Comparison of ENCODE assay signal across 20 cellular contexts in genomic region chr11:78085972-78086371, GRCh38. TPM values are rescaled to one million over a fixed set of nuclear protein-coding genes. Genes with fewer than 3 reads are reported as not detected.
"Had no signal": no experiment of that assay in that cellular context is flagged by ENCODE, and none has a peak within 500 bp of the region (broad histone marks: within the 10 kb centered on the region; RNA-seq: fewer than 3 reads in every experiment).

No MANE protein-coding gene starts in this region.

- H3K4me3 ChIP-seq: left lung, pancreas, sigmoid colon, spleen had no signal

- H3K9me3 ChIP-seq: left lung, neutrophil, pancreas, sigmoid colon, spleen had no signal

- H3K4me1 Mint-ChIP-seq: mesothelial cell of epicardium had no signal

- H3K27me3 ChIP-seq: left lung, neutrophil, pancreas, sigmoid colon, spleen had no signal

- H3K36me3 Mint-ChIP-seq: activated naive CD8-positive, alpha-beta T cell; natural killer cell treated with Interleukin-12 subunit alpha and Interleukin-12 subunit beta and Interleukin-15 and Interleukin-18, amount 100 ng/mL, for 72 hours; WTC11 had no signal

- ATAC-seq: activated CD4-positive, alpha-beta T cell treated with anti-CD3 and anti-CD28 coated beads for 36 hours; left lung; natural killer cell treated with Interleukin-12 subunit alpha and Interleukin-12 subunit beta and Interleukin-15 and Interleukin-18, amount 100 ng/mL, for 72 hours; pancreas; WTC11 had no signal

- H3K4me3 Mint-ChIP-seq: activated CD4-positive, alpha-beta T cell treated with anti-CD3 and anti-CD28 coated beads for 36 hours; activated naive CD8-positive, alpha-beta T cell; mesothelial cell of epicardium; natural killer cell treated with Interleukin-12 subunit alpha and Interleukin-12 subunit beta and Interleukin-15 and Interleukin-18, amount 100 ng/mL, for 72 hours; WTC11 had no signal

- H3K27ac ChIP-seq: neutrophil, pancreas, sigmoid colon, spleen had no signal

- FAIRE-seq: bronchial epithelial cell, endometrium, frontal cortex, kidney, pancreas had no signal

- H3K9me3 Mint-ChIP-seq: mesothelial cell of epicardium; natural killer cell treated with Interleukin-12 subunit alpha and Interleukin-12 subunit beta and Interleukin-15 and Interleukin-18, amount 100 ng/mL, for 72 hours; WTC11 had no signal

- H3K4me1 ChIP-seq: pancreas, sigmoid colon had no signal

- H3K36me3 ChIP-seq: left lung, neutrophil, pancreas, sigmoid colon, spleen had no signal

- H3K27me3 Mint-ChIP-seq: activated CD4-positive, alpha-beta T cell treated with anti-CD3 and anti-CD28 coated beads for 36 hours; activated naive CD8-positive, alpha-beta T cell; natural killer cell treated with Interleukin-12 subunit alpha and Interleukin-12 subunit beta and Interleukin-15 and Interleukin-18, amount 100 ng/mL, for 72 hours had no signal

- DNase-seq: activated CD4-positive, alpha-beta T cell treated with anti-CD3 and anti-CD28 coated beads for 36 hours; activated CD4-positive, alpha-beta T cell treated with anti-CD3 and anti-CD28 coated beads, Interleukin-2, amount 50 U/mL, for 48 hours; activated T-cell treated with anti-CD3 and anti-CD28 coated beads for 4 hours; cerebellar nuclear complex; cortex of kidney; kidney; left lung; pancreas; sigmoid colon; spleen; stimulated activated naive CD4-positive, alpha-beta T cell had no signal

RNA-seq across cellular contexts. Expression of gene THRSP, which starts 22.3 kb away (rescaled TPM):
- total RNA-seq: activated CD4-positive, alpha-beta T cell treated with anti-CD3 and anti-CD28 coated beads for 36 hours; bronchial epithelial cell; frontal cortex; kidney; left lung; lung microvascular endothelial cell; natural killer cell treated with Interleukin-12 subunit alpha and Interleukin-12 subunit beta and Interleukin-15 and Interleukin-18, amount 100 ng/mL, for 72 hours; spleen; WTC11 had no signal
